Comparison of ENCODE assay signal across 17 cellular contexts in genomic region chr9:100725376-100725775, GRCh38.
DNase-seq lines count a peak whose midpoint lies in the region; ATAC-seq lines count a peak whose summit lies in the region.
"Had no signal": no experiment of that assay in that cellular context is flagged by ENCODE, and none has a peak within 500 bp of the region (broad histone marks: within the 10 kb centered on the region; RNA-seq: fewer than 3 reads in every experiment).

No MANE protein-coding gene starts in this region.

- in situ Hi-C loops in HAP-1 (cut with MboI; ENCODE audit: low sequenced_read_pairs): no loop called here

- H3K27me3 ChIP-seq in HAP-1 (ENCODE audit: low read depth): no peaks in the 10 kb centered on the region
- H3K27me3 ChIP-seq: BE2C, SJSA1 had no signal

- no peaks in the 10 kb centered on the region for H3K9me3 ChIP-seq in HAP-1
- H3K9me3 ChIP-seq: A549, BE2C, SJSA1 had no signal

- DNase-seq in DMS 273 treated with DMSO at 0.1 percent for 48 hours (lab: John Stamatoyannopoulos, UW) (peak; percentile 61), NCI-H2171 (lab: John Stamatoyannopoulos, UW) (peak; percentile 9), OCI-M1 (lab: John Stamatoyannopoulos, UW) (peak; percentile 29), myocyte (ENCODE audit: low read depth) (peak; percentile 67), HAP-1 (ENCODE audit: low spot score in 2 of 2) (no peak)
- DNase-seq: BE2C, DMS79, HCEC 1CT, KBM-7, NCI-H187 treated with DMSO at 0.1 percent for 48 hours had no signal

- no peak for ATAC-seq in GM19455 (IDR thresholded peaks at IDR 0.05; ENCODE audit: unreplicated experiment)
- no peak for ATAC-seq in GM19395 (IDR thresholded peaks at IDR 0.05; ENCODE audit: unreplicated experiment)
- ATAC-seq in HG03025 (IDR thresholded peaks at IDR 0.05; ENCODE audit: low FRiP score, unreplicated experiment): no peak
- ATAC-seq: A549, GM23338, Right ventricle myocardium inferior had no signal

- H3K4me1 ChIP-seq in HAP-1: peaks cover 15% of the 10 kb centered on the region
- H3K4me1 ChIP-seq: A549, BE2C, SJSA1 had no signal

- H3K4me3 ChIP-seq in HAP-1: no peak overlapping the region
- H3K4me3 ChIP-seq: A549, GM23338, SJSA1 had no signal

- no peaks in the 10 kb centered on the region for H3K36me3 ChIP-seq in HAP-1 (replicated peaks)
- H3K36me3 ChIP-seq: BE2C, SJSA1 had no signal

Comparison
In these comparisons a context has a peak if more than half of its experiments do, and no peak if none do; other contexts are left out.
1. DNase-seq: peak in DMS 273 treated with DMSO at 0.1 percent for 48 hours (single experiment), NCI-H2171 (single experiment), OCI-M1 (single experiment) and myocyte (single experiment); none in HAP-1 (0 of 2).